In the genomic region with DNA sequence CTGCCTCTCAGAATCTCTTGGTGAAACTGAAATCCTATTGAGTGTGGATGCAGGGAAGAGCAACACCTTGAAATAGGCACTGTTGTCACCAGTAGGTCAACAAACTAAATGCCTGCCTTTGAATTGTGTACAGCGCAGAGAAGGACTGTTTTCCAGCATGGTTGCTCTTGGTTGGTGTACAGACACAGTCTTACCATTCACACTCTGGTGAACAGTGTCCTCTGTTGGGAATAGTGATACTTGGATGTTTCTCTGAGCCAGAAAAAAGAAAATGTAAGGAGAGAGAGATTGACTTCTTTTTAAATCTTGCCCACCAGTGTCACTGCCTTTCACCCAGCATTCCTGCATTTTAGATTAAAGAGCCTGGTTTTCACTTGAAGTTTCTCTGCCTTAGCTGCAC, we compare ENCODE assay signal across 1 cellular context.
TF ChIP-seq lines count a peak whose summit lies in the region.

No MANE protein-coding gene starts in this region.

TF ChIP-seq in liver, 16 proteins besides CTCF, POLR2A, EP300 and RAD21 (continued from another document):
- TF ChIP-seq FOXA2 (IDR thresholded peaks at IDR 0.05): no peak
- TF ChIP-seq, protein P1, sequence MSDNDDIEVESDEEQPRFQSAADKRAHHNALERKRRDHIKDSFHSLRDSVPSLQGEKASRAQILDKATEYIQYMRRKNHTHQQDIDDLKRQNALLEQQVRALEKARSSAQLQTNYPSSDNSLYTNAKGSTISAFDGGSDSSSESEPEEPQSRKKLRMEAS (IDR thresholded peaks at IDR 0.05): no peak
- TF ChIP-seq FOXA1 (IDR thresholded peaks at IDR 0.05): no peak
- no peak for TF ChIP-seq NR2F2 (IDR thresholded peaks at IDR 0.05)
- no peak for TF ChIP-seq GABPA (IDR thresholded peaks at IDR 0.05 in 1 of 2, conservative IDR thresholded peaks at IDR 0.05 in 1 of 2)
- no peak for TF ChIP-seq EGR1 (IDR thresholded peaks at IDR 0.05; ENCODE audit: low read depth in 2 of 2)
- TF ChIP-seq, protein P2, sequence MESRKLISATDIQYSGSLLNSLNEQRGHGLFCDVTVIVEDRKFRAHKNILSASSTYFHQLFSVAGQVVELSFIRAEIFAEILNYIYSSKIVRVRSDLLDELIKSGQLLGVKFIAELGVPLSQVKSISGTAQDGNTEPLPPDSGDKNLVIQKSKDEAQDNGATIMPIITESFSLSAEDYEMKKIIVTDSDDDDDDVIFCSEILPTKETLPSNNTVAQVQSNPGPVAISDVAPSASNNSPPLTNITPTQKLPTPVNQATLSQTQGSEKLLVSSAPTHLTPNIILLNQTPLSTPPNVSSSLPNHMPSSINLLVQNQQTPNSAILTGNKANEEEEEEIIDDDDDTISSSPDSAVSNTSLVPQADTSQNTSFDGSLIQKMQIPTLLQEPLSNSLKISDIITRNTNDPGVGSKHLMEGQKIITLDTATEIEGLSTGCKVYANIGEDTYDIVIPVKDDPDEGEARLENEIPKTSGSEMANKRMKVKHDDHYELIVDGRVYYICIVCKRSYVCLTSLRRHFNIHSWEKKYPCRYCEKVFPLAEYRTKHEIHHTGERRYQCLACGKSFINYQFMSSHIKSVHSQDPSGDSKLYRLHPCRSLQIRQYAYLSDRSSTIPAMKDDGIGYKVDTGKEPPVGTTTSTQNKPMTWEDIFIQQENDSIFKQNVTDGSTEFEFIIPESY (IDR thresholded peaks at IDR 0.05): no peak
- no peak for TF ChIP-seq SP1 (IDR thresholded peaks at IDR 0.05)
- TF ChIP-seq HNF4A (conservative IDR thresholded peaks at IDR 0.05): no peak
